In genomic region chr6:35686873-35687557, GRCh38 we compare ENCODE assay signal across 8 cellular contexts. TPM values are rescaled to one million over a fixed set of nuclear protein-coding genes. Genes with fewer than 3 reads are reported as not detected.
DNase-seq lines count a peak whose midpoint lies in the region; ATAC-seq and TF ChIP-seq lines count a peak whose summit lies in the region.

No MANE protein-coding gene starts in this region.

- H3K27me3 Mint-ChIP-seq in natural killer cell (ENCODE audit: low read depth in 2 of 2) = no peaks in the 10 kb centered on the region

- H3K36me3 ChIP-seq in Loucy (ENCODE audit: insufficient read depth, low read length) (peaks cover 4% of the 10 kb centered on the region; the same call in 1 of the 2 replicates), colonic mucosa (no peaks in the 10 kb centered on the region)

- peak overlapping the region; percentile 99 for H3K4me3 Mint-ChIP-seq in natural killer cell

- intact Hi-C loops in colonic mucosa (cut with DNase I) = loop anchor here (2.0 to 5.0 kb wide), 2 partner anchors 35 to 46 kb away; no protein-coding TSS in a partner anchor
- intact Hi-C loops in natural killer cell (cut with micrococcal nuclease) = no loop called here

- peaks cover 17 to 22% of the 10 kb centered on the region in 2 donors for H3K4me1 Mint-ChIP-seq in natural killer cell

- no peaks in the 10 kb centered on the region for H3K9me2 ChIP-seq in Loucy (replicated peaks; ENCODE audit: low read depth, low read length)

- peaks cover 50% of the 10 kb centered on the region for H4K20me1 ChIP-seq in Loucy (ENCODE audit: insufficient read depth, low read length, poor library complexity, severe bottlenecking)

- H3K4me3 ChIP-seq in Loucy (ENCODE audit: low read length, poor library complexity, severe bottlenecking) = peak overlapping the region; percentile 77
- peak overlapping the region; percentile 94 for H3K4me3 ChIP-seq in colonic mucosa

- TF ChIP-seq CTCF in Loucy (conservative IDR thresholded peaks at IDR 0.05; ENCODE audit: low read length) (no peak), colonic mucosa (IDR thresholded peaks at IDR 0.05) (no peak), natural killer cell (IDR thresholded peaks at IDR 0.05) (no peak)

- H3F3A ChIP-seq in Loucy (ENCODE audit: low read depth) = no peaks in the 10 kb centered on the region

- peak overlapping the region; percentile 84 for H3K27ac ChIP-seq in colonic mucosa

- no peaks in the 10 kb centered on the region for H3K9me3 Mint-ChIP-seq in natural killer cell

- no peaks in the 10 kb centered on the region for H3K36me3 Mint-ChIP-seq in natural killer cell

- H3K9ac ChIP-seq in Loucy (ENCODE audit: low read depth, low read length, poor library complexity, severe bottlenecking) (peak overlapping the region; percentile 77), colonic mucosa (ENCODE audit: low read depth in 2 of 2, low read length in 2 of 2) (peak overlapping the region; percentile 92 to 99)

- ATAC-seq in natural killer cell (no peak), GM19351 (IDR thresholded peaks at IDR 0.05; ENCODE audit: unreplicated experiment) (no peak), HG03354 (IDR thresholded peaks at IDR 0.05; ENCODE audit: poor library complexity, severe bottlenecking, unreplicated experiment) (no peak), HG03521 (IDR thresholded peaks at IDR 0.05; ENCODE audit: unreplicated experiment) (no peak)

- peaks cover 32% of the 10 kb centered on the region for H3K4me1 ChIP-seq in Loucy (ENCODE audit: insufficient read depth, low read length, poor library complexity, severe bottlenecking)
- H3K4me1 ChIP-seq in colonic mucosa = no peaks in the 10 kb centered on the region

- peaks cover 66% of the 10 kb centered on the region for H3K79me2 ChIP-seq in Loucy (ENCODE audit: insufficient read depth, low read length)

- H2AFZ ChIP-seq in Loucy (ENCODE audit: low read length) = no peak overlapping the region

- H3K27me3 ChIP-seq in Loucy (ENCODE audit: insufficient read depth, low read length, poor library complexity, severe bottlenecking) (no peaks in the 10 kb centered on the region), colonic mucosa (no peaks in the 10 kb centered on the region)

- H3K27ac Mint-ChIP-seq in natural killer cell = peak overlapping the region; percentile 84 to 96

- H3K9me3 ChIP-seq in Loucy (ENCODE audit: insufficient read depth, low read depth, low read length) = no peaks in the 10 kb centered on the region
- no peaks in the 10 kb centered on the region for H3K9me3 ChIP-seq in colonic mucosa

- DNase-seq in CD1c-positive myeloid dendritic cell (ENCODE audit: extremely low spot score) (peak; percentile 61), colonic mucosa (no peak), natural killer cell (no peak)
- no peak for DNase-seq in central memory CD4-positive, alpha-beta T cell

- peak overlapping the region; percentile 84 for H3K4me2 ChIP-seq in Loucy (ENCODE audit: low read depth, low read length, poor library complexity, severe bottlenecking)

RNA-seq across cellular contexts. Expression of gene FKBP5, which starts 1.7 kb away (rescaled TPM):
- 10 to 100 TPM; 29.1 to 54.7 TPM for total RNA-seq in colonic mucosa
- total RNA-seq in natural killer cell = 10 to 100 TPM; 15.5 to 30.2 (median 27.3) TPM

RNA-seq across cellular contexts. Expression of gene ARMC12, which starts 49.8 kb away (rescaled TPM):
- total RNA-seq in colonic mucosa (under 1 TPM in 1 of 2 donors, not detected in 1; 0.30 TPM), natural killer cell (1 to 10 TPM in 1 of 3 donors, under 1 TPM in 2; 0.59 to 1.5 (median 0.64) TPM)
